1 cellular context compared by ENCODE assay signal in the genomic region with DNA sequence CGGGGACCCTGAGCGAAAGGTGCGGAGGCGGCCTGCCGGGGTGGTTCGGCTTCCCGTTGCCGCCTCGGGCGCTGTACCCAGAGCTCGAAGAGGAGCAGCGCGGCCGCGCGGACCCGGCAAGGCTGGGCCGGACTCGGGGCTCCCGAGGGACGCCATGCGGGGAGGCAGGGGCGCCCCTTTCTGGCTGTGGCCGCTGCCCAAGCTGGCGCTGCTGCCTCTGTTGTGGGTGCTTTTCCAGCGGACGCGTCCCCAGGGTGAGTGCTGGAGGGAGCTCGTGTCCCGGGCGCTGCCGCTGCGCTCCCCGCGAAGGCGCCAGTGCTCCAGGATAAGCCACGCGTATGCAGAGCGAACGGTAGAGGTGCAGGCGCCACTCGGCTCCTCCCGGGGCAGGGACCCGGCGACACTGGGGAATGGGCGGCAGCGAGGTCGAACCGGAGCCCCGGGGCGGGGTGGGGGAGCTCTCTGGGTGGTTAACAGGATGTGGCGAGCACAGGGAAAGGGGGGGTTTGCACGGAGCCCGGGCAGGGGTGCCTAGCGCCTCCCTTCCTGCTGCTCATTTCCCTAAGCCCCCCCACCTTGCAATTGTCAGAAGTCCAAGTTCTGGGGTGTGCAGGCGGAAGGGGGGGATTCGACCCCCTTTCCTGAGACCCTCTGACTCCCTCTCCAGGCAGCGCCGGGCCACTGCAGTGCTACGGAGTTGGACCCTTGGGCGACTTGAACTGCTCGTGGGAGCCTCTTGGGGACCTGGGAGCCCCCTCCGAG.
TF ChIP-seq lines count a peak whose summit lies in the region.

A gene (plus strand): TSS at position 44 of the 762 bp plus-strand sequence. CDS start 111 bp downstream, at position 155.

TF ChIP-seq in GM12878, 131 proteins besides CTCF, POLR2A, EP300 and RAD21 (continued from another document):
- peak; percentile 76 for TF ChIP-seq RUNX3 (IDR thresholded peaks at IDR 0.05; ENCODE audit: low read length)
- TF ChIP-seq, protein P1, sequence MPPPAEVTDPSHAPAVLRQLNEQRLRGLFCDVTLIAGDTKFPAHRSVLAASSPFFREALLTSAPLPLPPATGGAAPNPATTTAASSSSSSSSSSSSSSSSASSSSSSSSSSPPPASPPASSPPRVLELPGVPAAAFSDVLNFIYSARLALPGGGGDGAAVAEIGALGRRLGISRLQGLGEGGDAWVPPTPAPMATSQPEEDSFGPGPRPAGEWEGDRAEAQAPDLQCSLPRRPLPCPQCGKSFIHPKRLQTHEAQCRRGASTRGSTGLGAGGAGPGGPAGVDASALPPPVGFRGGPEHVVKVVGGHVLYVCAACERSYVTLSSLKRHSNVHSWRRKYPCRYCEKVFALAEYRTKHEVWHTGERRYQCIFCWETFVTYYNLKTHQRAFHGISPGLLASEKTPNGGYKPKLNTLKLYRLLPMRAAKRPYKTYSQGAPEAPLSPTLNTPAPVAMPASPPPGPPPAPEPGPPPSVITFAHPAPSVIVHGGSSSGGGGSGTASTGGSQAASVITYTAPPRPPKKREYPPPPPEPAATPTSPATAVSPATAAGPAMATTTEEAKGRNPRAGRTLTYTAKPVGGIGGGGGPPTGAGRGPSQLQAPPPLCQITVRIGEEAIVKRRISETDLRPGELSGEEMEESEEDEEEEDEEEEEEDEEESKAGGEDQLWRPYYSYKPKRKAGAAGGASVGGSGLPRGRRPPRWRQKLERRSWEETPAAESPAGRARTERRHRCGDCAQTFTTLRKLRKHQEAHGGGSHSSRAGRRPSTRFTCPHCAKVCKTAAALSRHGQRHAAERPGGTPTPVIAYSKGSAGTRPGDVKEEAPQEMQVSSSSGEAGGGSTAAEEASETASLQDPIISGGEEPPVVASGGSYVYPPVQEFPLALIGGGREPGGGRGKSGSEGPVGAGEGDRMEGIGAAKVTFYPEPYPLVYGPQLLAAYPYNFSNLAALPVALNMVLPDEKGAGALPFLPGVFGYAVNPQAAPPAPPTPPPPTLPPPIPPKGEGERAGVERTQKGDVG (CRISPR knock-in tag; IDR thresholded peaks at IDR 0.05), result peak; percentile 9; the same call in 1 of the 2 replicates
- peak; percentile 46 for TF ChIP-seq ATF7 (IDR thresholded peaks at IDR 0.05; ENCODE audit: low read depth)
- TF ChIP-seq HDAC6 (IDR thresholded peaks at IDR 0.05; ENCODE audit: unreplicated experiment), result peak; percentile 37
- TF ChIP-seq IKZF1 (conservative IDR thresholded peaks at IDR 0.05), result peak; percentile 88
- no peak for TF ChIP-seq RAD51 (IDR thresholded peaks at IDR 0.05)
- peak in 1 of 2 experiments; percentile 27; a peak in 2 of 4 replicates for TF ChIP-seq BHLHE40 (IDR thresholded peaks at IDR 0.05; ENCODE audit: borderline replicate concordance in 1 of 2, low read depth in 2 of 2, low read length in 1 of 2)
- peak; percentile 82 for TF ChIP-seq LARP7 (IDR thresholded peaks at IDR 0.05)
- TF ChIP-seq, protein P2, sequence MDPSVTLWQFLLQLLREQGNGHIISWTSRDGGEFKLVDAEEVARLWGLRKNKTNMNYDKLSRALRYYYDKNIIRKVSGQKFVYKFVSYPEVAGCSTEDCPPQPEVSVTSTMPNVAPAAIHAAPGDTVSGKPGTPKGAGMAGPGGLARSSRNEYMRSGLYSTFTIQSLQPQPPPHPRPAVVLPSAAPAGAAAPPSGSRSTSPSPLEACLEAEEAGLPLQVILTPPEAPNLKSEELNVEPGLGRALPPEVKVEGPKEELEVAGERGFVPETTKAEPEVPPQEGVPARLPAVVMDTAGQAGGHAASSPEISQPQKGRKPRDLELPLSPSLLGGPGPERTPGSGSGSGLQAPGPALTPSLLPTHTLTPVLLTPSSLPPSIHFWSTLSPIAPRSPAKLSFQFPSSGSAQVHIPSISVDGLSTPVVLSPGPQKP (IDR thresholded peaks at IDR 0.05; ENCODE audit: low read depth, low read length), result 0 out of 2 replicates have a peak, but pooled peaks have one; percentile 9
- 0 out of 2 replicates have a peak, but pooled peaks have one; percentile 16 for TF ChIP-seq YY1 (IDR thresholded peaks at IDR 0.05; ENCODE audit: low read depth, low read length)
- peak; percentile 19; the same call in 1 of the 2 replicates for TF ChIP-seq SMARCA5 (IDR thresholded peaks at IDR 0.05)
- peak; percentile 33; the same call in 1 of the 2 replicates for TF ChIP-seq CREB1 (IDR thresholded peaks at IDR 0.05; ENCODE audit: low read depth)
- TF ChIP-seq MEF2B (IDR thresholded peaks at IDR 0.05; ENCODE audit: partially characterized antibody, poor library complexity, severe bottlenecking), result peak; percentile 73
- 0 out of 2 replicates have a peak, but pooled peaks have one; percentile 12 for TF ChIP-seq STAT1 (conservative IDR thresholded peaks at IDR 0.05)
- TF ChIP-seq GABPA (IDR thresholded peaks at IDR 0.05; ENCODE audit: low read depth), result 0 out of 2 replicates have a peak, but pooled peaks have one; percentile 49
- TF ChIP-seq, protein P3, sequence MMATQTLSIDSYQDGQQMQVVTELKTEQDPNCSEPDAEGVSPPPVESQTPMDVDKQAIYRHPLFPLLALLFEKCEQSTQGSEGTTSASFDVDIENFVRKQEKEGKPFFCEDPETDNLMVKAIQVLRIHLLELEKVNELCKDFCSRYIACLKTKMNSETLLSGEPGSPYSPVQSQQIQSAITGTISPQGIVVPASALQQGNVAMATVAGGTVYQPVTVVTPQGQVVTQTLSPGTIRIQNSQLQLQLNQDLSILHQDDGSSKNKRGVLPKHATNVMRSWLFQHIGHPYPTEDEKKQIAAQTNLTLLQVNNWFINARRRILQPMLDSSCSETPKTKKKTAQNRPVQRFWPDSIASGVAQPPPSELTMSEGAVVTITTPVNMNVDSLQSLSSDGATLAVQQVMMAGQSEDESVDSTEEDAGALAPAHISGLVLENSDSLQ (IDR thresholded peaks at IDR 0.05), result peak; percentile 41; the same call in 1 of the 2 replicates
- no peak for TF ChIP-seq JUNB (IDR thresholded peaks at IDR 0.05)
- TF ChIP-seq, protein P4, sequence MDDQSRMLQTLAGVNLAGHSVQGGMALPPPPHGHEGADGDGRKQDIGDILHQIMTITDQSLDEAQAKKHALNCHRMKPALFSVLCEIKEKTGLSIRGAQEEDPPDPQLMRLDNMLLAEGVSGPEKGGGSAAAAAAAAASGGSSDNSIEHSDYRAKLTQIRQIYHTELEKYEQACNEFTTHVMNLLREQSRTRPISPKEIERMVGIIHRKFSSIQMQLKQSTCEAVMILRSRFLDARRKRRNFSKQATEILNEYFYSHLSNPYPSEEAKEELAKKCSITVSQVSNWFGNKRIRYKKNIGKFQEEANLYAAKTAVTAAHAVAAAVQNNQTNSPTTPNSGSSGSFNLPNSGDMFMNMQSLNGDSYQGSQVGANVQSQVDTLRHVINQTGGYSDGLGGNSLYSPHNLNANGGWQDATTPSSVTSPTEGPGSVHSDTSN (IDR thresholded peaks at IDR 0.05; ENCODE audit: insufficient replicate concordance, low read depth, low read length), result no peak
- TF ChIP-seq FOS (IDR thresholded peaks at IDR 0.05; ENCODE audit: borderline replicate concordance, extremely low read depth, insufficient read length), result no peak
- peak; percentile 57 for TF ChIP-seq EED (IDR thresholded peaks at IDR 0.05; ENCODE audit: low read depth)
- peak; percentile 47; the same call in 1 of the 2 replicates for TF ChIP-seq PML (IDR thresholded peaks at IDR 0.05; ENCODE audit: low read length)
- no peak for TF ChIP-seq CREM (IDR thresholded peaks at IDR 0.05; ENCODE audit: low read depth)
- peak; percentile 61 to 72 for TF ChIP-seq IKZF2 (IDR thresholded peaks at IDR 0.05)
- TF ChIP-seq STAT3 (IDR thresholded peaks at IDR 0.05; ENCODE audit: low read depth, low read length), result 0 out of 2 replicates have a peak, but pooled peaks have one; percentile 24
- peak; percentile 47 for TF ChIP-seq NBN (IDR thresholded peaks at IDR 0.05)
- no peak for TF ChIP-seq MYC (IDR thresholded peaks at IDR 0.05; ENCODE audit: insufficient read depth, insufficient read length, insufficient replicate concordance, low read length, severe bottlenecking)
- TF ChIP-seq SRF (IDR thresholded peaks at IDR 0.05; ENCODE audit: low read depth in 2 of 2, low read length in 2 of 2), result no peak
- TF ChIP-seq, protein P5, sequence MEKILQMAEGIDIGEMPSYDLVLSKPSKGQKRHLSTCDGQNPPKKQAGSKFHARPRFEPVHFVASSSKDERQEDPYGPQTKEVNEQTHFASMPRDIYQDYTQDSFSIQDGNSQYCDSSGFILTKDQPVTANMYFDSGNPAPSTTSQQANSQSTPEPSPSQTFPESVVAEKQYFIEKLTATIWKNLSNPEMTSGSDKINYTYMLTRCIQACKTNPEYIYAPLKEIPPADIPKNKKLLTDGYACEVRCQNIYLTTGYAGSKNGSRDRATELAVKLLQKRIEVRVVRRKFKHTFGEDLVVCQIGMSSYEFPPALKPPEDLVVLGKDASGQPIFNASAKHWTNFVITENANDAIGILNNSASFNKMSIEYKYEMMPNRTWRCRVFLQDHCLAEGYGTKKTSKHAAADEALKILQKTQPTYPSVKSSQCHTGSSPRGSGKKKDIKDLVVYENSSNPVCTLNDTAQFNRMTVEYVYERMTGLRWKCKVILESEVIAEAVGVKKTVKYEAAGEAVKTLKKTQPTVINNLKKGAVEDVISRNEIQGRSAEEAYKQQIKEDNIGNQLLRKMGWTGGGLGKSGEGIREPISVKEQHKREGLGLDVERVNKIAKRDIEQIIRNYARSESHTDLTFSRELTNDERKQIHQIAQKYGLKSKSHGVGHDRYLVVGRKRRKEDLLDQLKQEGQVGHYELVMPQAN (conservative IDR thresholded peaks at IDR 0.05), result peak; percentile 67
- TF ChIP-seq RELA (IDR thresholded peaks at IDR 0.05; ENCODE audit: borderline replicate concordance, partially characterized antibody), result peak; percentile 32
- TF ChIP-seq SIN3A (IDR thresholded peaks at IDR 0.05; ENCODE audit: low read depth, low read length), result no peak
- 0 out of 2 replicates have a peak, but pooled peaks have one; percentile 16 for TF ChIP-seq CBX5 (IDR thresholded peaks at IDR 0.05; ENCODE audit: low read depth)
- peak; percentile 57; the same call in 1 of the 2 replicates for TF ChIP-seq SMAD5 (IDR thresholded peaks at IDR 0.05; ENCODE audit: low read depth)
- TF ChIP-seq, protein P6, sequence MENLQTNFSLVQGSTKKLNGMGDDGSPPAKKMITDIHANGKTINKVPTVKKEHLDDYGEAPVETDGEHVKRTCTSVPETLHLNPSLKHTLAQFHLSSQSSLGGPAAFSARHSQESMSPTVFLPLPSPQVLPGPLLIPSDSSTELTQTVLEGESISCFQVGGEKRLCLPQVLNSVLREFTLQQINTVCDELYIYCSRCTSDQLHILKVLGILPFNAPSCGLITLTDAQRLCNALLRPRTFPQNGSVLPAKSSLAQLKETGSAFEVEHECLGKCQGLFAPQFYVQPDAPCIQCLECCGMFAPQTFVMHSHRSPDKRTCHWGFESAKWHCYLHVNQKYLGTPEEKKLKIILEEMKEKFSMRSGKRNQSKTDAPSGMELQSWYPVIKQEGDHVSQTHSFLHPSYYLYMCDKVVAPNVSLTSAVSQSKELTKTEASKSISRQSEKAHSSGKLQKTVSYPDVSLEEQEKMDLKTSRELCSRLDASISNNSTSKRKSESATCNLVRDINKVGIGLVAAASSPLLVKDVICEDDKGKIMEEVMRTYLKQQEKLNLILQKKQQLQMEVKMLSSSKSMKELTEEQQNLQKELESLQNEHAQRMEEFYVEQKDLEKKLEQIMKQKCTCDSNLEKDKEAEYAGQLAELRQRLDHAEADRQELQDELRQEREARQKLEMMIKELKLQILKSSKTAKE (IDR thresholded peaks at IDR 0.05; ENCODE audit: low read depth, poor library complexity, severe bottlenecking), result peak; percentile 71
- peak; percentile 68; the same call in 1 of the 2 replicates for TF ChIP-seq SMC3 (IDR thresholded peaks at IDR 0.05; ENCODE audit: borderline replicate concordance, low read length)
- no peak for TF ChIP-seq MXI1 (IDR thresholded peaks at IDR 0.05; ENCODE audit: low read depth, low read length)
- no peak for TF ChIP-seq KDM1A (IDR thresholded peaks at IDR 0.05; ENCODE audit: borderline replicate concordance)
- TF ChIP-seq BCL11A (IDR thresholded peaks at IDR 0.05; ENCODE audit: low read depth, low read length), result peak; percentile 2; the same call in 1 of the 2 replicates
- TF ChIP-seq, protein P7, sequence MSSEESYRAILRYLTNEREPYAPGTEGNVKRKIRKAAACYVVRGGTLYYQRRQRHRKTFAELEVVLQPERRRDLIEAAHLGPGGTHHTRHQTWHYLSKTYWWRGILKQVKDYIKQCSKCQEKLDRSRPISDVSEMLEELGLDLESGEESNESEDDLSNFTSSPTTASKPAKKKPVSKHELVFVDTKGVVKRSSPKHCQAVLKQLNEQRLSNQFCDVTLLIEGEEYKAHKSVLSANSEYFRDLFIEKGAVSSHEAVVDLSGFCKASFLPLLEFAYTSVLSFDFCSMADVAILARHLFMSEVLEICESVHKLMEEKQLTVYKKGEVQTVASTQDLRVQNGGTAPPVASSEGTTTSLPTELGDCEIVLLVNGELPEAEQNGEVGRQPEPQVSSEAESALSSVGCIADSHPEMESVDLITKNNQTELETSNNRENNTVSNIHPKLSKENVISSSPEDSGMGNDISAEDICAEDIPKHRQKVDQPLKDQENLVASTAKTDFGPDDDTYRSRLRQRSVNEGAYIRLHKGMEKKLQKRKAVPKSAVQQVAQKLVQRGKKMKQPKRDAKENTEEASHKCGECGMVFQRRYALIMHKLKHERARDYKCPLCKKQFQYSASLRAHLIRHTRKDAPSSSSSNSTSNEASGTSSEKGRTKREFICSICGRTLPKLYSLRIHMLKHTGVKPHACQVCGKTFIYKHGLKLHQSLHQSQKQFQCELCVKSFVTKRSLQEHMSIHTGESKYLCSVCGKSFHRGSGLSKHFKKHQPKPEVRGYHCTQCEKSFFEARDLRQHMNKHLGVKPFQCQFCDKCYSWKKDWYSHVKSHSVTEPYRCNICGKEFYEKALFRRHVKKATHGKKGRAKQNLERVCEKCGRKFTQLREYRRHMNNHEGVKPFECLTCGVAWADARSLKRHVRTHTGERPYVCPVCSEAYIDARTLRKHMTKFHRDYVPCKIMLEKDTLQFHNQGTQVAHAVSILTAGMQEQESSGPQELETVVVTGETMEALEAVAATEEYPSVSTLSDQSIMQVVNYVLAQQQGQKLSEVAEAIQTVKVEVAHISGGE (CRISPR knock-in tag; IDR thresholded peaks at IDR 0.05), result no peak
- 0 out of 2 replicates have a peak, but pooled peaks have one; percentile 20 for TF ChIP-seq WRNIP1 (IDR thresholded peaks at IDR 0.05; ENCODE audit: borderline replicate concordance, low read depth, low read length)
- TF ChIP-seq DPF2 (IDR thresholded peaks at IDR 0.05), result peak; percentile 91
- TF ChIP-seq, protein P8, sequence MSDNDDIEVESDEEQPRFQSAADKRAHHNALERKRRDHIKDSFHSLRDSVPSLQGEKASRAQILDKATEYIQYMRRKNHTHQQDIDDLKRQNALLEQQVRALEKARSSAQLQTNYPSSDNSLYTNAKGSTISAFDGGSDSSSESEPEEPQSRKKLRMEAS (IDR thresholded peaks at IDR 0.05; ENCODE audit: low read depth, low read length), result peak; percentile 37; the same call in 1 of the 2 replicates
- no peak for TF ChIP-seq BRCA1 (IDR thresholded peaks at IDR 0.05; ENCODE audit: low read depth, low read length)
